In the genomic region with DNA sequence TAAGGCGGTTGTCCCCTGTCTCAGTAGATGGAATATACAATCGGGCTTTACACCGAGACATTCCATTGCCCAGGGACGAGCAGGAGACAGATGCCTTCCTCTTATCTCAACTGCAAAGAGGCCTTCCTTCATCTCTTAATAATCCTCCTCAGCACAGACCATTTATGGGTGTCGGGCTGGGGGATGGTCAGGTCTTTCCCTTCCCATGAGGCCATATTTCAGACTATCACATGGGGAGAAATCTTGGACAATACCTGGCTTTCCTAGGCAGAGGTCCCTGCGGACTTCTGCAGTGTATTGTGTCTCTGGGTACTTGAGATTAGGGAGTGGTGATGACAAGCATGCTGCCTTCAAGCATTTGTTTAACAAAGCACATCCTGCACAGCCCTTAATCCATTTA, we compare ENCODE assay signal across 5 cellular contexts. TPM values are rescaled to one million over a fixed set of nuclear protein-coding genes. Genes with fewer than 3 reads are reported as not detected.
"Had no signal": no experiment of that assay in that cellular context is flagged by ENCODE, and none has a peak within 500 bp of the region (broad histone marks: within the 10 kb centered on the region; RNA-seq: fewer than 3 reads in every experiment).

No MANE protein-coding gene starts in this region.

RNA-seq across cellular contexts. Expression of gene CYP2E1, which starts 14.3 kb away (rescaled TPM):
- total RNA-seq: dermis microvascular lymphatic vessel endothelial cell had no signal

RNA-seq across cellular contexts. Expression of gene SYCE1, which starts 23.9 kb away (rescaled TPM):
- total RNA-seq: dermis microvascular lymphatic vessel endothelial cell, endodermal cell, esophagus mucosa, glomerular endothelial cell, mononuclear cell had no signal
